ENCODE assay signal across 25 cellular contexts in the genomic region with DNA sequence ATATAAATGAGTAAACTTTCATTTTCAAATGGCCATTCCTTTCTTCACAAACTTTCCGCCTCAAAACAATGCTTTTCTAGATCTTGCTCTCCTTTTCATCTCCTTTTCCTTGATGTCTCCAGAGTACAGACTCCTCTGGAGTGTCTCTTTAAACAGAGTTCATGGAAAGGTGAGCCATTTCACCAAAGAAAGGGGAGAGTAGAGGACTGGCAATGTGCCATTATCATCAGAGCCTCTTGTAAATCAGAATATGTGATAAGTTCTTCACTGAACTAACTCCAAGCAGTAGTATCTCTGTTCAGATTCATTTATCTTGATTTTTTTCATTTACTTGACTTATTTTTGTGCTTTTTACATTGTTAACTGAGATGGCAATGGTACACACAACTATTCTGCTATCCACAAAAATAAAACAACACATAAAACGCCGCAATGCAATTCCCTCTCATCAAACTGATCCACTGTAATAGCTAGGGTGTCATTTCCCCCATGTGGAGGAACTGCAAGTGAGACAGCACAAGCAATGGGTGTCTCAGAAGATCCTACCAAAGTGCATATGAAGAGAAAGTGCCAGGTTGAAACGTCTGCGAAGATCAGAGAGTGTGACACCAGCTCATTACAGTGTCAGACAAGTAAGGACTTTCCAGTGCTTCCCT.
"Had no signal": no experiment of that assay in that cellular context is flagged by ENCODE, and none has a peak within 500 bp of the region (broad histone marks: within the 10 kb centered on the region; RNA-seq: fewer than 3 reads in every experiment).

No MANE protein-coding gene starts in this region.

- H3K27me3 Mint-ChIP-seq: activated B cell treated with CpG ODN at 0.5 μM for 24 hours; activated CD4-positive, alpha-beta memory T cell treated with anti-CD3 and anti-CD28 coated beads for 36 hours; activated naive CD8-positive, alpha-beta T cell treated with anti-CD3 and anti-CD28 coated beads for 36 hours; progenitor cell of endocrine pancreas had no signal

- DNase-seq: activated B cell treated with CpG ODN at 0.5 μM for 24 hours; activated CD4-positive, alpha-beta memory T cell treated with anti-CD3 and anti-CD28 coated beads for 36 hours; activated CD4-positive, alpha-beta T cell treated with anti-CD3 and anti-CD28 coated beads for 4 hours; activated naive CD4-positive, alpha-beta T cell; activated naive CD8-positive, alpha-beta T cell treated with anti-CD3 and anti-CD28 coated beads for 36 hours; amygdala; dorsolateral prefrontal cortex; foreskin melanocyte; glutamatergic neuron; hippocampal formation; islet precursor cell; left colon; midbrain; occipital lobe; stimulated activated CD4-positive, alpha-beta T cell treated with anti-CD3 and anti-CD28 coated beads, Interleukin-2, amount 100 ng/mL, for 24 hours; stimulated activated naive CD4-positive, alpha-beta T cell treated with Interleukin-2 at 50 U/mL for 16 hours; T-helper 1 cell; T-helper 9 cell; uterus had no signal

- H3K4me1 Mint-ChIP-seq: activated B cell treated with CpG ODN at 0.5 μM for 24 hours had no signal

- H3K27ac ChIP-seq: cardiac muscle cell, dorsolateral prefrontal cortex, epithelial cell of prostate, right atrium auricular region, tibial nerve, uterus had no signal

- H3K9me3 ChIP-seq: right atrium auricular region, tibial nerve, uterus had no signal

- H3K27ac Mint-ChIP-seq: activated B cell treated with CpG ODN at 0.5 μM for 24 hours; activated CD4-positive, alpha-beta memory T cell treated with anti-CD3 and anti-CD28 coated beads for 36 hours; activated naive CD8-positive, alpha-beta T cell treated with anti-CD3 and anti-CD28 coated beads for 36 hours; progenitor cell of endocrine pancreas had no signal

- H3K4me3 ChIP-seq: cardiac muscle cell, dorsolateral prefrontal cortex, lung, right atrium auricular region, tibial nerve, uterus had no signal

- H3K36me3 Mint-ChIP-seq: activated CD4-positive, alpha-beta memory T cell treated with anti-CD3 and anti-CD28 coated beads for 36 hours had no signal

- H3K4me3 Mint-ChIP-seq: activated B cell treated with CpG ODN at 0.5 μM for 24 hours; activated CD4-positive, alpha-beta memory T cell treated with anti-CD3 and anti-CD28 coated beads for 36 hours; activated naive CD8-positive, alpha-beta T cell treated with anti-CD3 and anti-CD28 coated beads for 36 hours had no signal

- H3K27me3 ChIP-seq: cardiac muscle cell, dorsolateral prefrontal cortex, right atrium auricular region, tibial nerve, uterus had no signal

- H3K36me3 ChIP-seq: cardiac muscle cell, right atrium auricular region, tibial nerve, uterus had no signal

- H3K9me3 Mint-ChIP-seq: activated B cell treated with CpG ODN at 0.5 μM for 24 hours; activated CD4-positive, alpha-beta memory T cell treated with anti-CD3 and anti-CD28 coated beads for 36 hours; activated naive CD8-positive, alpha-beta T cell treated with anti-CD3 and anti-CD28 coated beads for 36 hours had no signal
